8 cellular contexts compared by ENCODE assay signal in genomic region chr3:99753268-99753975, GRCh38.
A peak's percentile ranks its signal among the peaks of the same experiment; 100 is the strongest.
DNase-seq lines count a peak whose midpoint lies in the region; ATAC-seq, FAIRE-seq and TF ChIP-seq lines count a peak whose summit lies in the region.

No MANE protein-coding gene starts in this region.

- no peak overlapping the region for H3K4me2 ChIP-seq in GM12878 (ENCODE audit: control insufficient read depth, insufficient read depth)

- H3K4me3 Mint-ChIP-seq in stimulated activated naive B cell treated with anti-CD40 and anti-IgM and Interleukin-4, amounts not matched to agents 10 μg/mL and 1 μg/mL and 100 μg/mL, for 72 hours = no peak overlapping the region

- no peak overlapping the region for H2AFZ ChIP-seq in GM12878 (ENCODE audit: control insufficient read depth, low read depth, low read length)

- TF ChIP-seq POLR2A in GM12878 (IDR thresholded peaks at IDR 0.05; ENCODE audit: low read depth, low read length) = no peak

- peak; percentile 13 for DNase-seq in NK-92 treated with Interleukin-12 subunit alpha and Interleukin-12 subunit beta, amount 100 ng/mL, for 24 hours (lab: John Stamatoyannopoulos, UW)
- DNase-seq in NK-92 (lab: John Stamatoyannopoulos, UW; ENCODE audit: unreplicated experiment) (no peak), NT2/D1 (ENCODE audit: low read depth, low spot score) (peak; percentile 52), GM12878 (ENCODE audit: low read depth, low spot score) (peak; percentile 40), iPS-NIHi11 (ENCODE audit: low spot score) (peak; percentile 67)
- no peak for DNase-seq in stimulated activated naive B cell treated with anti-CD40 and anti-IgM and Interleukin-4, amounts not matched to agents 10 μg/mL and 1 μg/mL and 100 μg/mL, for 72 hours

- CTCF ChIA-PET in GM12878 (lab: Yijun Ruan, JAX) = interaction anchor here (0.7 to 3.4 kb wide), 14 partner anchors 10 to 937 kb away, joined by 3 to 24 read pairs (median 4); no protein-coding TSS in a partner anchor

- H3K9me3 ChIP-seq in NT2/D1 (ENCODE audit: insufficient read depth, low read length) (no peaks in the 10 kb centered on the region), GM12878 (replicated peaks; ENCODE audit: control insufficient read depth, insufficient read depth, low read length) (no peaks in the 10 kb centered on the region)

- SMC1A ChIA-PET in GM12878 (lab: Charles Lee; ENCODE audit: uncharacterized antibody, unreplicated experiment) = interaction anchor here (0.6 to 1.6 kb wide), 8 partner anchors 11 to 1715 kb away, joined by 3 to 5 read pairs (median 4); no protein-coding TSS in a partner anchor

- H3K4me1 ChIP-seq in NT2/D1 (ENCODE audit: insufficient read depth, insufficient read length) = no peaks in the 10 kb centered on the region
- H3K4me1 ChIP-seq in GM12878 (ENCODE audit: control insufficient read depth, insufficient read depth, low read length) = no peaks in the 10 kb centered on the region

- in situ Hi-C loops in GM12878 (cut with MboI) = loop anchor here (5.0 to 25.0 kb wide), 3 partner anchors 729 to 1141 kb away; no protein-coding TSS in a partner anchor

- H3K36me3 Mint-ChIP-seq in stimulated activated naive B cell treated with anti-CD40 and anti-IgM and Interleukin-4, amounts not matched to agents 10 μg/mL and 1 μg/mL and 100 μg/mL, for 72 hours = no peaks in the 10 kb centered on the region

- H3K9ac ChIP-seq in NT2/D1 (ENCODE audit: insufficient read length, low read depth) = no peak overlapping the region
- H3K9ac ChIP-seq in GM12878 (ENCODE audit: control insufficient read depth, insufficient read depth, low read length) = no peak overlapping the region

- no peaks in the 10 kb centered on the region for H4K20me1 ChIP-seq in GM12878 (ENCODE audit: control insufficient read depth, insufficient read depth)

- TF ChIP-seq CTCF in GM12878 (IDR thresholded peaks at IDR 0.05 in 2 of 3, conservative IDR thresholded peaks at IDR 0.05 in 1 of 3; ENCODE audit: control insufficient read depth in 2 of 3, extremely low read depth in 1 of 3, insufficient read depth in 1 of 3, low read depth in 3 of 3, low read length in 3 of 3) = peak; percentile 65 to 80 (median 71); a peak in 5 of 6 replicates

- H3K4me1 Mint-ChIP-seq in stimulated activated naive B cell treated with anti-CD40 and anti-IgM and Interleukin-4, amounts not matched to agents 10 μg/mL and 1 μg/mL and 100 μg/mL, for 72 hours = no peaks in the 10 kb centered on the region

- intact Hi-C loops in GM12878 (cut with micrococcal nuclease; ENCODE audit: unreplicated experiment) = loop anchor here (1.0 to 10.0 kb wide), 5 partner anchors 109 to 931 kb away; no protein-coding TSS in a partner anchor

- H3K4me3 ChIP-seq in NT2/D1 (ENCODE audit: insufficient read length, low read depth) (no peak overlapping the region), GM12878 (no peak overlapping the region)

- peaks cover 6 to 13% of the 10 kb centered on the region in 2 donors for H3K27me3 Mint-ChIP-seq in stimulated activated naive B cell treated with anti-CD40 and anti-IgM and Interleukin-4, amounts not matched to agents 10 μg/mL and 1 μg/mL and 100 μg/mL, for 72 hours

- WGBS in GM12878 (ENCODE audit: insufficient coverage, insufficient replicate concordance, low lambda C conversion rate, missing lambda C conversion rate) = 0% methylated on average over 3 of the region's 3 CpGs

- H3K27me3 ChIP-seq in NT2/D1 (ENCODE audit: insufficient read depth, insufficient read length) = no peaks in the 10 kb centered on the region
- no peaks in the 10 kb centered on the region for H3K27me3 ChIP-seq in GM12878 (replicated peaks in 1 of 2; ENCODE audit: control insufficient read depth in 2 of 2, insufficient read depth in 2 of 2, low read length in 1 of 2)

- POLR2A ChIA-PET in GM12878 (lab: Charles Lee) = no interaction called here

- H3K27ac Mint-ChIP-seq in stimulated activated naive B cell treated with anti-CD40 and anti-IgM and Interleukin-4, amounts not matched to agents 10 μg/mL and 1 μg/mL and 100 μg/mL, for 72 hours = no peak overlapping the region

- H3K9me3 Mint-ChIP-seq in stimulated activated naive B cell treated with anti-CD40 and anti-IgM and Interleukin-4, amounts not matched to agents 10 μg/mL and 1 μg/mL and 100 μg/mL, for 72 hours = no peaks in the 10 kb centered on the region

- no peaks in the 10 kb centered on the region for H3K36me3 ChIP-seq in NT2/D1 (ENCODE audit: insufficient read depth, insufficient read length, low read length)
- H3K36me3 ChIP-seq in GM12878 (ENCODE audit: control insufficient read depth in 2 of 2, insufficient read depth in 2 of 2, low read length in 1 of 2) = no peaks in the 10 kb centered on the region

- FAIRE-seq in GM12878 (lab: Jason Lieb, UNC) = peak; percentile 90

- TF ChIP-seq EP300 in GM12878 (IDR thresholded peaks at IDR 0.05; ENCODE audit: borderline replicate concordance in 1 of 2, control insufficient read depth in 1 of 2, low read depth in 2 of 2, low read length in 2 of 2) = no peak

- RAD21 ChIA-PET in GM12878 (lab: Charles Lee; ENCODE audit: unreplicated experiment) = interaction anchor here (1.1 to 1.6 kb wide), 2 partner anchors 580 to 936 kb away, joined by 4 to 5 read pairs; no protein-coding TSS in a partner anchor

- ATAC-seq in GM19455 (IDR thresholded peaks at IDR 0.05; ENCODE audit: unreplicated experiment) (peak; percentile 88), HG03469 (IDR thresholded peaks at IDR 0.05; ENCODE audit: unreplicated experiment) (peak; percentile 61), GM12878 (peak; percentile 87)
- peak; percentile 83 to 85 for ATAC-seq in stimulated activated naive B cell treated with anti-CD40 and anti-IgM and Interleukin-4, amounts not matched to agents 10 μg/mL and 1 μg/mL and 100 μg/mL, for 72 hours (replicated peaks)

- no peak overlapping the region for H3K27ac ChIP-seq in GM12878 (ENCODE audit: control insufficient read depth, insufficient read depth)

- BruUV-seq in GM12878 (replicated peaks; lab: Mats Ljungman, UMichigan) = no TSS peak

- TF ChIP-seq RAD21 in GM12878 (IDR thresholded peaks at IDR 0.05; ENCODE audit: insufficient read depth, low read depth, low read length) = peak; percentile 91

- H3K79me2 ChIP-seq in GM12878 (ENCODE audit: control insufficient read depth, insufficient read depth, low read length) = no peaks in the 10 kb centered on the region

TF ChIP-seq in GM12878, 131 proteins besides CTCF, POLR2A, EP300 and RAD21:
- TF ChIP-seq JUNB (IDR thresholded peaks at IDR 0.05) (peak; percentile 35; the same call in 1 of the 2 replicates), PBX3 (IDR thresholded peaks at IDR 0.05; ENCODE audit: insufficient replicate concordance, low read depth, low read length) (no peak), POU2F2 (IDR thresholded peaks at IDR 0.05; ENCODE audit: borderline replicate concordance, low read depth, low read length) (no peak), ZBTB4 (CRISPR knock-in tag; IDR thresholded peaks at IDR 0.05) (no peak), ATF3 (IDR thresholded peaks at IDR 0.05; ENCODE audit: borderline replicate concordance, extremely low read depth, low read depth, low read length) (no peak), RUNX3 (IDR thresholded peaks at IDR 0.05; ENCODE audit: low read length) (0 out of 2 replicates have a peak, but pooled peaks have one; percentile 13), SMC3 (IDR thresholded peaks at IDR 0.05; ENCODE audit: borderline replicate concordance, low read length) (peak; percentile 79)

Comparison
In these comparisons a context has a peak if more than half of its experiments do, and no peak if none do; other contexts are left out.
1. DNase-seq: peak in NK-92 treated with Interleukin-12 subunit alpha and Interleukin-12 subunit beta, amount 100 ng/mL, for 24 hours (single experiment), NT2/D1 (single experiment), GM12878 (single experiment) and iPS-NIHi11 (single experiment); none in NK-92 (single experiment) and stimulated activated naive B cell treated with anti-CD40 and anti-IgM and Interleukin-4, amounts not matched to agents 10 μg/mL and 1 μg/mL and 100 μg/mL, for 72 hours (single experiment).
2. Peak in every context shown above with its lines, with median percentiles within 50 percentile points of each other: ATAC-seq.